ENCODE assay signal across 8 cellular contexts in genomic region chr16:31108035-31108793, GRCh38. TPM values are rescaled to one million over a fixed set of nuclear protein-coding genes. Genes with fewer than 3 reads are reported as not detected.
DNase-seq lines count a peak whose midpoint lies in the region; ATAC-seq and TF ChIP-seq lines count a peak whose summit lies in the region.

Gene BCKDK (plus strand): TSS chr16:31108386. CDS start chr16:31109224, 838 bp downstream.

- H3K4me1 ChIP-seq in GM23248 (ENCODE audit: insufficient read depth) (0 out of 2 replicates have a peak, but pooled peaks cover 6% of the 10 kb centered on the region), osteoblast (ENCODE audit: insufficient read depth, low read length) (peaks cover 15% of the 10 kb centered on the region), thyroid gland (peaks cover 16 to 18% of the 10 kb centered on the region in 2 donors)

- intact Hi-C loops in thyroid gland (cut with DNase I) = no loop called here

- H3K27ac Mint-ChIP-seq in activated naive CD4-positive, alpha-beta T cell treated with anti-CD3 and anti-CD28 coated beads, Interleukin-2, amount 50 U/mL, for 72 hours = peak within 1 kb of the TSS; percentile 94

- H3K9ac ChIP-seq in GM23248 = peak within 1 kb of the TSS; percentile 90

- DNase-seq in ELR (ENCODE audit: low read depth) (peak; percentile 80), GM23248 (peak; percentile 90), Kasumi-1 (lab: John Stamatoyannopoulos, UW) (peak; percentile 45 to 57), glomerular visceral epithelial cell (ENCODE audit: extremely low spot score) (peak; percentile 68), osteoblast (ENCODE audit: insufficient read length, low spot score, missing footprints) (peak; percentile 100), thyroid gland (peak; percentile 60 to 61)
- DNase-seq in activated naive CD4-positive, alpha-beta T cell treated with anti-CD3 and anti-CD28 coated beads, Interleukin-2, amount 50 U/mL, for 72 hours (ENCODE audit: low spot score in 2 of 2) = peak; percentile 76

- peak in 1 of 2 donors; percentile 49 for TF ChIP-seq POLR2A in thyroid gland (IDR thresholded peaks at IDR 0.05)

- no peaks in the 10 kb centered on the region for H3K9me2 ChIP-seq in GM23248 (ENCODE audit: insufficient read depth)

- peak within 1 kb of the TSS; percentile 84 for H2AFZ ChIP-seq in GM23248
- peak within 1 kb of the TSS; percentile 79 for H2AFZ ChIP-seq in osteoblast (ENCODE audit: low read length)

- H3K4me3 ChIP-seq in GM23248 = peak within 1 kb of the TSS; percentile 81
- peak within 1 kb of the TSS; percentile 94 for H3K4me3 ChIP-seq in osteoblast (ENCODE audit: insufficient read depth, low read length)
- H3K4me3 ChIP-seq in thyroid gland (replicated peaks in 1 of 3) = peak within 1 kb of the TSS; percentile 71 to 99 (median 87)

- peaks cover 7% of the 10 kb centered on the region; the same call in 1 of the 2 replicates for H3F3A ChIP-seq in GM23248 (ENCODE audit: insufficient read depth)

- no peaks in the 10 kb centered on the region for H3K27me3 ChIP-seq in GM23248 (replicated peaks; ENCODE audit: insufficient read depth)
- no peaks in the 10 kb centered on the region for H3K27me3 ChIP-seq in osteoblast (ENCODE audit: insufficient read depth, low read length)
- H3K27me3 ChIP-seq in thyroid gland = no peaks in the 10 kb centered on the region

- TF ChIP-seq CTCF in osteoblast (IDR thresholded peaks at IDR 0.05; ENCODE audit: extremely low read depth, low read depth, low read length) = no peak
- no peak for TF ChIP-seq CTCF in thyroid gland (IDR thresholded peaks at IDR 0.05)

- in situ Hi-C loops in GM23248 (cut with MboI) = no loop called here

- H3K79me2 ChIP-seq in GM23248 (ENCODE audit: insufficient read depth) (peaks cover 24% of the 10 kb centered on the region), osteoblast (ENCODE audit: insufficient read depth, low read length) (peaks cover 19% of the 10 kb centered on the region)

- H4K20me1 ChIP-seq in GM23248 (ENCODE audit: insufficient read depth) (no peaks in the 10 kb centered on the region), osteoblast (ENCODE audit: insufficient read depth, low read length) (peaks cover 3% of the 10 kb centered on the region)

- H3K9me3 Mint-ChIP-seq in activated naive CD4-positive, alpha-beta T cell treated with anti-CD3 and anti-CD28 coated beads, Interleukin-2, amount 50 U/mL, for 72 hours = no peaks in the 10 kb centered on the region

- peaks cover 0 to 14% of the 10 kb centered on the region in 2 donors for H3K36me3 Mint-ChIP-seq in activated naive CD4-positive, alpha-beta T cell treated with anti-CD3 and anti-CD28 coated beads, Interleukin-2, amount 50 U/mL, for 72 hours

- H3K27ac ChIP-seq in GM23248 (0 out of 2 replicates have a peak within 1 kb of the TSS, but pooled peaks have one; percentile 15), osteoblast (ENCODE audit: low read depth, low read length) (peak within 1 kb of the TSS; percentile 74), thyroid gland (peak within 1 kb of the TSS; percentile 26 to 90 (median 52))

- no peaks in the 10 kb centered on the region for H3K9me3 ChIP-seq in GM23248 (ENCODE audit: low read depth)
- H3K9me3 ChIP-seq in osteoblast (ENCODE audit: low read depth, low read length) = no peaks in the 10 kb centered on the region
- H3K9me3 ChIP-seq in thyroid gland = no peaks in the 10 kb centered on the region

- H3K36me3 ChIP-seq in GM23248 (ENCODE audit: low read depth) (peaks cover 16% of the 10 kb centered on the region; the same call in 1 of the 2 replicates), osteoblast (ENCODE audit: insufficient read depth, low read length) (peaks cover 37% of the 10 kb centered on the region), thyroid gland (peaks cover 17 to 23% of the 10 kb centered on the region in 2 donors)

- WGBS in GM23248 (ENCODE audit: low coverage in 1 of 2, low lambda C conversion rate in 2 of 2, missing lambda C conversion rate in 2 of 2), 2 experiments = 4 to 6% methylated on average over 25 to 39 of the region's 68 CpGs
- 10 to 11% methylated on average over 27 to 35 of the region's 68 CpGs for WGBS in thyroid gland, 2 donors

- ATAC-seq in SK-N-SH treated with all-trans-retinoic acid at 6 μM for 48 hours = peak; percentile 98
- ATAC-seq in activated naive CD4-positive, alpha-beta T cell treated with anti-CD3 and anti-CD28 coated beads, Interleukin-2, amount 50 U/mL, for 72 hours = peak; percentile 76 to 84

- peak within 1 kb of the TSS; percentile 51 for H3K4me2 ChIP-seq in GM23248 (ENCODE audit: unreplicated experiment)
- H3K4me2 ChIP-seq in osteoblast (ENCODE audit: insufficient read depth, low read length) = peak within 1 kb of the TSS; percentile 73

TF ChIP-seq in SK-N-SH treated with all-trans-retinoic acid at 6 μM for 48 hours, 23 proteins besides CTCF, POLR2A, EP300 and RAD21 (continues in another document):
- TF ChIP-seq POU6F1 (CRISPR knock-in tag; IDR thresholded peaks at IDR 0.05; ENCODE audit: borderline replicate concordance, low read depth) = no peak
- TF ChIP-seq TSHZ2 (CRISPR knock-in tag; IDR thresholded peaks at IDR 0.05) = no peak
- no peak for TF ChIP-seq ARNTL (CRISPR knock-in tag; IDR thresholded peaks at IDR 0.05; ENCODE audit: borderline replicate concordance, low read depth)
- no peak for TF ChIP-seq ZFP30 (CRISPR knock-in tag; IDR thresholded peaks at IDR 0.05)
- TF ChIP-seq OSR1 (CRISPR knock-in tag; IDR thresholded peaks at IDR 0.05) = no peak
- TF ChIP-seq ESRRG (CRISPR knock-in tag; IDR thresholded peaks at IDR 0.05) = no peak
- no peak for TF ChIP-seq BACH2 (CRISPR knock-in tag; IDR thresholded peaks at IDR 0.05; ENCODE audit: borderline replicate concordance)
- TF ChIP-seq ISL1 (CRISPR knock-in tag; IDR thresholded peaks at IDR 0.05) = no peak
- no peak for TF ChIP-seq ZC3H10 (CRISPR knock-in tag; IDR thresholded peaks at IDR 0.05)
- no peak for TF ChIP-seq PPARA (CRISPR knock-in tag; IDR thresholded peaks at IDR 0.05; ENCODE audit: borderline replicate concordance)
- TF ChIP-seq CREB5 (CRISPR knock-in tag; IDR thresholded peaks at IDR 0.05; ENCODE audit: low read depth) = no peak

RNA-seq across cellular contexts. Expression of gene BCKDK, which starts in this region (rescaled TPM):
- 42.1 and 71.4 TPM in 2 replicates for total RNA-seq in GM23248 (2014; rRNA removed; shearing (Covaris generic))
- 108 and 114 TPM in 2 replicates for polyA plus RNA-seq in GM23248 (2016; fragmentation: Nextera tagmentation; extraction: Ambion mirVana)
- 10 to 100 TPM; 18.3 to 61.0 TPM for total RNA-seq in activated naive CD4-positive, alpha-beta T cell treated with anti-CD3 and anti-CD28 coated beads, Interleukin-2, amount 50 U/mL, for 72 hours
- total RNA-seq in osteoblast (25.9 and 30.0 TPM in 2 replicates), thyroid gland (10 to 100 TPM; 30.1 to 52.0 (median 40.5) TPM)

Comparison
In these comparisons a context has a peak if more than half of its experiments do, and no peak if none do; other contexts are left out.
1. Peak in every context shown above with its lines: DNase-seq, ATAC-seq, H3K4me3 ChIP-seq and H3K27ac ChIP-seq.
2. H3K27ac ChIP-seq: peak in every context shown above with its lines; median percentile 74 in osteoblast; 52 in thyroid gland; 15 in GM23248.